In the genomic region with DNA sequence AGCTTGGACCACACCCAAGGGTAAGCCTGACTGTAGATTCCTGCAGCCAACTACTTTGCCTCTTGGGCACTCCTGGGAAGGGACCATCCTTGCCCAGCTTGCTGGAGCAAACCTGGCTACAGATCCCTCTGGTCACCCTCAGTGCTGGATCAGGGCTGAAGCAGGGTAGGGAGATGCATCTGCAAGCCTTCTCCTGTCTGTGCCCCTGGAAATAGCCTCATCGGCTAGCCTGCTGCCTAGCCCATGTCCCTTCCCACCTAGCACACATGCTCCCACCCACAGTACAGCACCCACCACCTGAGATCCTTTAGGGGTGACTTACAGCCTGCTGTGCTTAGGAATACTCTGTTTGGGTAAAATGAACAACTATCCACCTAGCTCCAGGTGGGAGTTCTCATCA, we compare ENCODE assay signal across 5 cellular contexts.
"Had no signal": no experiment of that assay in that cellular context is flagged by ENCODE, and none has a peak within 500 bp of the region (broad histone marks: within the 10 kb centered on the region; RNA-seq: fewer than 3 reads in every experiment).

No MANE protein-coding gene starts in this region.

- H2AFZ ChIP-seq: GM23338 had no signal

- DNase-seq: H9, HCEC 1CT had no signal

- H3K27ac ChIP-seq: HL-60 had no signal

- H3K4me2 ChIP-seq: GM23338 had no signal

- H3K4me3 ChIP-seq: GM23338 had no signal

- ATAC-seq: GM23338, HepG2 had no signal
